Comparison of ENCODE assay signal across 9 cellular contexts in genomic region chr11:105723269-105723668, GRCh38.
"Had no signal": no experiment of that assay in that cellular context is flagged by ENCODE, and none has a peak within 500 bp of the region (broad histone marks: within the 10 kb centered on the region; RNA-seq: fewer than 3 reads in every experiment).

No MANE protein-coding gene starts in this region.

- H3K9ac ChIP-seq: GM23248 had no signal

- H2AFZ ChIP-seq: GM23248 had no signal

- H3K4me3 ChIP-seq: GM23248 had no signal

- FAIRE-seq: H54 had no signal

- H3K27ac ChIP-seq: GM23248, HL-60 had no signal

- DNase-seq: GM23248, GOT3, H9, HCEC 1CT, HFFc6, Kasumi-1, KG1 had no signal
